24 cellular contexts compared by ENCODE assay signal in the genomic region with DNA sequence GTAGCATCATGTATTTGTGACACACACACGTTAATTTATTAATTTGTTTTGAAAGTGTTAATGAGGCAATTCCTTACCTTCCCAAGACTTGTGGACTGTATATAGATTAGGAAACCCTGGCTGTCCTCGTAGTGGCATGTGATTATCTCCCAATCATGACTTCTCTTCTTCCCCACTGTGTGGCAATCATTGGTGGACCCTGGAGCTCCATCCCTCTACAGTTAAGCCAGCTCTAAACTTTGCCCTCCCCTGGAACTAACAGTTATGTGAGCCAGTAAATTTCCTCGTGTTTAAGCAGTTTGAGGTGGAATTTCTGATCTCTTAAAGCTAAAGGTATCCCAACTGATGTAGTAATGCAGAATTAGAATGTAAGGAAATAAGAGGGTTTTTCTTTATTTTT.
"Had no signal": no experiment of that assay in that cellular context is flagged by ENCODE, and none has a peak within 500 bp of the region (broad histone marks: within the 10 kb centered on the region; RNA-seq: fewer than 3 reads in every experiment).

No MANE protein-coding gene starts in this region.

- H3K4me1 ChIP-seq: lower lobe of right lung had no signal

- H3K4me3 ChIP-seq: coronary artery, dorsolateral prefrontal cortex, esophagus squamous epithelium, gastrocnemius medialis, heart right ventricle, left ventricle myocardium inferior, lower lobe of right lung had no signal

- H3K36me3 ChIP-seq: gastrocnemius medialis, heart right ventricle, lower lobe of right lung had no signal

- DNase-seq: dermis blood vessel endothelial cell; dorsolateral prefrontal cortex; effector CD4-positive, alpha-beta T cell; effector memory CD4-positive, alpha-beta T cell; erythroblast; esophagus squamous epithelium; foreskin fibroblast; foreskin melanocyte; gastrocnemius medialis; glutamatergic neuron; head of caudate nucleus; heart right ventricle; hippocampal formation; left cardiac atrium; left ventricle myocardium inferior; lower lobe of right lung; mesendoderm; midbrain had no signal

- ATAC-seq: esophagus mucosa, gastrocnemius medialis, heart right ventricle, left cardiac atrium, lower lobe of right lung had no signal

- H3K27ac ChIP-seq: coronary artery, dorsolateral prefrontal cortex, epithelial cell of prostate, esophagus squamous epithelium, gastrocnemius medialis, heart right ventricle, left ventricle myocardium inferior, lower lobe of right lung had no signal

- FAIRE-seq: colon, islet of Langerhans, keratinocyte had no signal

- H3K27me3 ChIP-seq: dorsolateral prefrontal cortex, esophagus squamous epithelium, gastrocnemius medialis, heart right ventricle had no signal
